ENCODE assay signal across 8 cellular contexts in the genomic region with DNA sequence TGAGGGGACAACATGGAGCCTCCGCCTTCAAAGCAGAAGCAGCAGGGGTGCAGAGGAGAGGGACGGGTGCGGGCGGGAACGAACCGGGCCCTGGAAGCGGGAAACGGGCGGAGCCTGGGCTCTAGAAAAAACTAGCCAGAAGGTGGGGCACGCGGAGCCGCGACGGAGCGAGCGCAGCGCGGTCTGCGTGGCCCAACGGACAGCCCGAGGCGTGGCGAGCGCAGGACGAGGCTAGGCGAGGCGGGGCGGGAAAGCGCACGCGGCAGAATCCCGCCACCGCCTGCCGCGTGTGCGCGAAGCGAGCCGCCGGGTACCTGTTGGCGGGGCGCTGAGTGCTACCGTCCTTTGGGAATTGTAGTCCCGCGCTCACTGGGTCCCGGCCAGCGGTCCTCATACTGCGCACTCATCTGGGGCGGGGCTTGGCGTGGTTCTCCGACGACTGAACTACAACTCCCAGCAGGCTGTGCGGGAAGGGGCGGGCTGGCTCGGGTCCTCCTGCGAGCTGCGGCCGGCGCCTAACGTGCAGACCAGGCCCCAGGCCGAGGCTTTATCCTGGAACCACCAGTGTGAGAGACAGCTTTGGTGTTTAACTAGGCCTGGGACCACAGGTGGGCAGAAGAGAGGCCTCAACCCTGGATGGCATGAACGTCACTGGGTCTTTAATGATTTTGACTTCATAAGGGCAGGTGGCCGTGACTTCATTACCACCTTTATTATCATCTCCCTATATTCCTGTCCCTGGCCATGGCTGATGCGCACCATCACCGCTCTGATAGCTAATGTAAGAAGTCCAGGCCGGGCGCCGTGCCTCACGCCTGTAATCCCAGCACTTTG. TPM values are rescaled to one million over a fixed set of nuclear protein-coding genes. Genes with fewer than 3 reads are reported as not detected.
DNase-seq lines count a peak whose midpoint lies in the region; ATAC-seq and TF ChIP-seq lines count a peak whose summit lies in the region.

A gene with protein sequence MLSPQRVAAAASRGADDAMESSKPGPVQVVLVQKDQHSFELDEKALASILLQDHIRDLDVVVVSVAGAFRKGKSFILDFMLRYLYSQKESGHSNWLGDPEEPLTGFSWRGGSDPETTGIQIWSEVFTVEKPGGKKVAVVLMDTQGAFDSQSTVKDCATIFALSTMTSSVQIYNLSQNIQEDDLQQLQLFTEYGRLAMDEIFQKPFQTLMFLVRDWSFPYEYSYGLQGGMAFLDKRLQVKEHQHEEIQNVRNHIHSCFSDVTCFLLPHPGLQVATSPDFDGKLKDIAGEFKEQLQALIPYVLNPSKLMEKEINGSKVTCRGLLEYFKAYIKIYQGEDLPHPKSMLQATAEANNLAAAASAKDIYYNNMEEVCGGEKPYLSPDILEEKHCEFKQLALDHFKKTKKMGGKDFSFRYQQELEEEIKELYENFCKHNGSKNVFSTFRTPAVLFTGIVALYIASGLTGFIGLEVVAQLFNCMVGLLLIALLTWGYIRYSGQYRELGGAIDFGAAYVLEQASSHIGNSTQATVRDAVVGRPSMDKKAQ (minus strand): TSS at position 55 of the 834 bp plus-strand sequence. CDS start 41 bp downstream, at position 14.

- intact Hi-C loops in mammary epithelial cell (cut with micrococcal nuclease), result loop anchor here (1.0 kb wide), 2 partner anchors 11 to 67 kb away; no protein-coding TSS in a partner anchor

- peak within 1 kb of the TSS; percentile 92 for H3K9ac ChIP-seq in mammary epithelial cell (ENCODE audit: insufficient read depth, low read length)
- peak within 1 kb of the TSS; percentile 63 for H3K9ac ChIP-seq in iPS-20b (ENCODE audit: low read depth, low read length)

- BruUV-seq in mammary epithelial cell (replicated peaks; lab: Mats Ljungman, UMichigan), result no TSS peak

- WGBS in mammary epithelial cell (ENCODE audit: low coverage, missing lambda C conversion rate), result 29% methylated on average over 21 of the region's 69 CpGs

- H3K4me3 ChIP-seq in ACC112 (ENCODE audit: low read depth, low read length) (peak within 1 kb of the TSS; percentile 95), WI38 (ENCODE audit: low read depth, low read length) (peak within 1 kb of the TSS; percentile 70), mammary epithelial cell (replicated peaks in 1 of 3; ENCODE audit: insufficient read depth in 1 of 3, low read depth in 2 of 3, low read length in 3 of 3) (peak within 1 kb of the TSS; percentile 80 to 90 (median 81)), iPS-20b (ENCODE audit: low read length) (peak within 1 kb of the TSS; percentile 79), skin epidermis (peak within 1 kb of the TSS; percentile 68 to 98 (median 81))

- dilution Hi-C loops in mammary epithelial cell (cut with HindIII; ENCODE audit: low sequenced_read_pairs), result no loop called here

- DNase-seq in NCI-H2171 treated with DMSO at 0.1 percent for 48 hours (lab: John Stamatoyannopoulos, UW) (peak; percentile 95), mammary epithelial cell (peak; percentile 95)

- in situ Hi-C loops in mammary epithelial cell (cut with MboI; ENCODE audit: low sequenced_read_pairs in 2 of 2), result no loop called here

- TF ChIP-seq CTCF in WI38 (IDR thresholded peaks at IDR 0.05; ENCODE audit: low read depth, low read length) (no peak), mammary epithelial cell (conservative IDR thresholded peaks at IDR 0.05 in 1 of 2, IDR thresholded peaks at IDR 0.05 in 1 of 2; ENCODE audit: extremely low read depth in 1 of 2, insufficient read depth in 1 of 2, low read depth in 1 of 2, low read length in 2 of 2) (peak in 1 of 2 donors; percentile 24)

- H3K36me3 ChIP-seq in ACC112 (ENCODE audit: insufficient read depth, low read length), result no peaks in the 10 kb centered on the region
- H3K36me3 ChIP-seq in mammary epithelial cell (ENCODE audit: insufficient read depth, low read length), result no peaks in the 10 kb centered on the region
- H3K36me3 ChIP-seq in iPS-20b (ENCODE audit: insufficient read depth, low read depth, low read length), result no peaks in the 10 kb centered on the region; the same call in 1 of the 2 replicates

- H3K4me1 ChIP-seq in ACC112 (ENCODE audit: control insufficient read depth, insufficient read depth, low read length, unreplicated experiment), result peaks cover 53% of the 10 kb centered on the region
- peaks cover 38% of the 10 kb centered on the region for H3K4me1 ChIP-seq in mammary epithelial cell (ENCODE audit: insufficient read depth, low read length)
- peaks cover 11% of the 10 kb centered on the region for H3K4me1 ChIP-seq in iPS-20b (ENCODE audit: insufficient read depth, low read length)

- no peaks in the 10 kb centered on the region for H3K9me3 ChIP-seq in mammary epithelial cell (replicated peaks; ENCODE audit: insufficient read depth, low read length)
- no peaks in the 10 kb centered on the region for H3K9me3 ChIP-seq in iPS-20b (ENCODE audit: insufficient read depth, low read depth, low read length)

- H3K27ac ChIP-seq in ACC112 (ENCODE audit: low read depth, low read length), result peak within 1 kb of the TSS; percentile 93
- H3K27ac ChIP-seq in mammary epithelial cell (ENCODE audit: insufficient read depth, low read depth, low read length), result peak within 1 kb of the TSS; percentile 95
- H3K27ac ChIP-seq in iPS-20b (ENCODE audit: low read length), result no peak within 1 kb of the TSS
- peak within 1 kb of the TSS; percentile 94 to 100 (median 98) for H3K27ac ChIP-seq in skin epidermis

- no peaks in the 10 kb centered on the region for H4K20me1 ChIP-seq in mammary epithelial cell (ENCODE audit: insufficient read depth, low read length)

- ATAC-seq in GM18870 (IDR thresholded peaks at IDR 0.05; ENCODE audit: unreplicated experiment) (peak; percentile 86), HG03108 (IDR thresholded peaks at IDR 0.05; ENCODE audit: unreplicated experiment) (peak; percentile 86)

- H2AFZ ChIP-seq in ACC112 (ENCODE audit: low read length, unreplicated experiment) (peak within 1 kb of the TSS; percentile 75), mammary epithelial cell (ENCODE audit: low read depth, low read length) (peak within 1 kb of the TSS; percentile 81)

- H3K79me2 ChIP-seq in ACC112 (ENCODE audit: control insufficient read depth, insufficient read depth, low read length, unreplicated experiment), result peaks cover 38% of the 10 kb centered on the region
- peaks cover 37% of the 10 kb centered on the region for H3K79me2 ChIP-seq in mammary epithelial cell (ENCODE audit: insufficient read depth, low read length)

- CTCF ChIA-PET in mammary epithelial cell (lab: Charles Lee; ENCODE audit: low non-redundant PET), result no interaction called here

- peak within 1 kb of the TSS; percentile 83 for H3K4me2 ChIP-seq in mammary epithelial cell (ENCODE audit: insufficient read depth, low read depth, low read length)

- H3K27me3 ChIP-seq in ACC112 (ENCODE audit: insufficient read depth, low read length), result no peaks in the 10 kb centered on the region
- H3K27me3 ChIP-seq in mammary epithelial cell (ENCODE audit: insufficient read depth, low read length), result no peaks in the 10 kb centered on the region
- peaks cover 8% of the 10 kb centered on the region; the same call in 1 of the 2 replicates for H3K27me3 ChIP-seq in iPS-20b (ENCODE audit: insufficient read depth, low read length)

RNA-seq across cellular contexts. Expression of the gene that starts here (rescaled TPM):
- 100 to 1,000 TPM in 1 of 2 donors, 10 to 100 TPM in 1; 63.7 to 163 TPM for total RNA-seq in mammary epithelial cell
- 38.3 TPM for polyA plus RNA-seq in mammary epithelial cell
- 82.5 TPM for polyA minus RNA-seq in mammary epithelial cell
